24 cellular contexts compared by ENCODE assay signal in genomic region chr5:126369083-126369482, GRCh38. TPM values are rescaled to one million over a fixed set of nuclear protein-coding genes. Genes with fewer than 3 reads are reported as not detected.
DNase-seq lines count a peak whose midpoint lies in the region; ATAC-seq, FAIRE-seq and TF ChIP-seq lines count a peak whose summit lies in the region.
"Had no signal": no experiment of that assay in that cellular context is flagged by ENCODE, and none has a peak within 500 bp of the region (broad histone marks: within the 10 kb centered on the region; RNA-seq: fewer than 3 reads in every experiment).

No MANE protein-coding gene starts in this region.

- H3K4me1 ChIP-seq in HUES48 (ENCODE audit: control insufficient read depth, insufficient read depth, low read length) (peaks cover 57% of the 10 kb centered on the region), kidney (ENCODE audit: control insufficient read depth in 1 of 2, insufficient read depth in 1 of 2, low read depth in 1 of 2, low read length in 2 of 2) (peaks cover 24 to 28% of the 10 kb centered on the region in 2 donors), smooth muscle cell (ENCODE audit: low read depth) (peaks cover 31% of the 10 kb centered on the region)
- H3K4me1 ChIP-seq: BE2C had no signal

- ATAC-seq in GM19395 (IDR thresholded peaks at IDR 0.05; ENCODE audit: unreplicated experiment), result no peak
- no peak for ATAC-seq in stimulated activated naive CD8-positive, alpha-beta T cell treated with anti-CD3 and anti-CD28 coated beads, Interleukin-15, Interleukin-2, amounts not matched to agents 100 U/mL and 50 U/mL, for 24 hours
- no peak for ATAC-seq in HG03521 (IDR thresholded peaks at IDR 0.05; ENCODE audit: unreplicated experiment)
- ATAC-seq: activated T-cell treated with anti-CD3 and anti-CD28 coated beads, Interleukin-2, amount 50 U/mL, for 4 hours; gastroesophageal sphincter; natural killer cell; stimulated activated memory B cell treated with anti-CD40 and anti-IgM and Interleukin-4, amounts not matched to agents 10 μg/mL and 1 μg/mL and 100 μg/mL, for 72 hours had no signal

- H3K9me3 Mint-ChIP-seq in MCF 10A (ENCODE audit: unreplicated experiment), result no peaks in the 10 kb centered on the region
- H3K9me3 Mint-ChIP-seq: activated CD4-positive, alpha-beta T cell treated with anti-CD3 and anti-CD28 coated beads, Interleukin-2, amount 10 ng/mL, durations not matched to agents 7 days and 5 days; activated T-cell treated with anti-CD3 and anti-CD28 coated beads, Interleukin-2, amount 50 U/mL, for 4 hours; natural killer cell; stimulated activated memory B cell treated with anti-CD40 and anti-IgM and Interleukin-4, amounts not matched to agents 10 μg/mL and 1 μg/mL and 100 μg/mL, for 72 hours had no signal

- CTCF ChIA-PET in MCF 10A (lab: Yijun Ruan, JAX), result interaction anchor here (0.6 to 3.6 kb wide), 10 partner anchors 12 to 1718 kb away, joined by 3 to 15 read pairs (median 3); partner anchors contain the start of gene GRAMD2B

- H4K20me1 ChIP-seq in smooth muscle cell (ENCODE audit: low read depth), result no peaks in the 10 kb centered on the region

- H3K27me3 ChIP-seq in HUES48 (ENCODE audit: control insufficient read depth, insufficient read depth, low read length) (no peaks in the 10 kb centered on the region), smooth muscle cell (ENCODE audit: low read depth) (no peaks in the 10 kb centered on the region)
- H3K27me3 ChIP-seq: BE2C, gastroesophageal sphincter, ovary had no signal

- H3K36me3 ChIP-seq in HUES48 (ENCODE audit: control insufficient read depth, insufficient read depth, low read length) (no peaks in the 10 kb centered on the region), kidney (ENCODE audit: control insufficient read depth in 1 of 2, insufficient read depth in 2 of 2, low read length in 2 of 2) (no peaks in the 10 kb centered on the region), smooth muscle cell (ENCODE audit: low read depth) (no peaks in the 10 kb centered on the region)
- H3K36me3 ChIP-seq: BE2C, gastroesophageal sphincter, ovary had no signal

- POLR2A ChIA-PET in MCF 10A (lab: Yijun Ruan, JAX), result interaction anchor here (0.5 to 5.6 kb wide), 10 partner anchors 9 to 595 kb away, joined by 3 to 82 read pairs (median 4); partner anchors contain the start of gene GRAMD2B

- DNase-seq in MCF 10A (ENCODE audit: unreplicated experiment) (no peak), kidney (no peak), smooth muscle cell (lab: John Stamatoyannopoulos, UW; ENCODE audit: unreplicated experiment) (no peak), RPMI8226 (no peak)
- DNase-seq in stimulated activated naive CD8-positive, alpha-beta T cell treated with anti-CD3 and anti-CD28 coated beads, Interleukin-15, Interleukin-2, amounts not matched to agents 100 U/mL and 50 U/mL, for 24 hours, result no peak
- DNase-seq: activated CD4-positive, alpha-beta T cell treated with anti-CD3 and anti-CD28 coated beads, Interleukin-2, amount 10 ng/mL, durations not matched to agents 7 days and 5 days; activated gamma-delta T cell treated with Interleukin-2 at 50 U/mL for 16 hours; activated T-cell treated with anti-CD3 and anti-CD28 coated beads, Interleukin-2, amount 50 U/mL, for 4 hours; BE2C; central memory CD4-positive, alpha-beta T cell; Karpas-422; natural killer cell; NCI-H1436; NCI-H2081 treated with DMSO at 0.1 percent for 48 hours; NCI-H446; ovary; stimulated activated CD4-positive, alpha-beta T cell treated with anti-CD3 and anti-CD28 coated beads, Interleukin-12 subunit alpha, Interleukin-12 subunit beta, amount 100 ng/mL, for 4 hours; stimulated activated CD4-positive, alpha-beta T cell treated with anti-CD3 and anti-CD28 coated beads, Interleukin-4, amount 100 ng/mL, for 4 hours; T1000 had no signal

- no peaks in the 10 kb centered on the region for H3K79me2 ChIP-seq in smooth muscle cell (ENCODE audit: low read depth)

- H3K27me3 Mint-ChIP-seq in MCF 10A (ENCODE audit: insufficient read depth, unreplicated experiment), result no peaks in the 10 kb centered on the region
- H3K27me3 Mint-ChIP-seq: activated CD4-positive, alpha-beta T cell treated with anti-CD3 and anti-CD28 coated beads, Interleukin-2, amount 10 ng/mL, durations not matched to agents 7 days and 5 days; stimulated activated memory B cell treated with anti-CD40 and anti-IgM and Interleukin-4, amounts not matched to agents 10 μg/mL and 1 μg/mL and 100 μg/mL, for 72 hours had no signal

- H3K4me3 ChIP-seq in HUES48 (ENCODE audit: low read depth, low read length) (no peak overlapping the region), kidney (ENCODE audit: low read length in 2 of 2) (no peak overlapping the region), smooth muscle cell (no peak overlapping the region)
- H3K4me3 ChIP-seq: gastroesophageal sphincter, ovary had no signal

- peaks cover 6% of the 10 kb centered on the region for H3F3A ChIP-seq in smooth muscle cell (ENCODE audit: low read depth)

- H3K27ac ChIP-seq in HUES48 (ENCODE audit: low read depth, low read length) (peak overlapping the region; percentile 69), kidney (ENCODE audit: low read depth in 2 of 2, low read length in 2 of 2) (peak overlapping the region; percentile 66 to 89), smooth muscle cell (ENCODE audit: low read depth) (peak overlapping the region; percentile 48)
- H3K27ac ChIP-seq: ovary had no signal

- peak overlapping the region; percentile 4 for H3K27ac Mint-ChIP-seq in MCF 10A (ENCODE audit: low read depth, unreplicated experiment)
- H3K27ac Mint-ChIP-seq: activated CD4-positive, alpha-beta T cell treated with anti-CD3 and anti-CD28 coated beads, Interleukin-2, amount 10 ng/mL, durations not matched to agents 7 days and 5 days; natural killer cell; stimulated activated memory B cell treated with anti-CD40 and anti-IgM and Interleukin-4, amounts not matched to agents 10 μg/mL and 1 μg/mL and 100 μg/mL, for 72 hours had no signal

- H3K4me1 Mint-ChIP-seq in MCF 10A (ENCODE audit: insufficient read depth, unreplicated experiment), result peaks cover 33% of the 10 kb centered on the region
- H3K4me1 Mint-ChIP-seq: stimulated activated memory B cell treated with anti-CD40 and anti-IgM and Interleukin-4, amounts not matched to agents 10 μg/mL and 1 μg/mL and 100 μg/mL, for 72 hours had no signal

- no peak for TF ChIP-seq CTCF in MCF 10A (IDR thresholded peaks at IDR 0.05; ENCODE audit: unreplicated experiment)
- TF ChIP-seq CTCF in kidney (IDR thresholded peaks at IDR 0.05; ENCODE audit: borderline replicate concordance, extremely low read depth, insufficient read depth), result no peak
- TF ChIP-seq CTCF in smooth muscle cell (IDR thresholded peaks at IDR 0.05; ENCODE audit: borderline replicate concordance, insufficient read depth, poor library complexity, severe bottlenecking), result no peak

- BruUV-seq in MCF 10A (replicated peaks; lab: Mats Ljungman, UMichigan), result no TSS peak

- 90% methylated on average over 2 of the region's 2 CpGs for WGBS in smooth muscle cell (ENCODE audit: low lambda C conversion rate)

- no peaks in the 10 kb centered on the region for H3K36me3 Mint-ChIP-seq in MCF 10A (ENCODE audit: insufficient read depth, unreplicated experiment)
- H3K36me3 Mint-ChIP-seq: natural killer cell; stimulated activated memory B cell treated with anti-CD40 and anti-IgM and Interleukin-4, amounts not matched to agents 10 μg/mL and 1 μg/mL and 100 μg/mL, for 72 hours had no signal

- H3K9ac ChIP-seq in HUES48 (ENCODE audit: low read depth, low read length), result no peak overlapping the region
- H3K9ac ChIP-seq in kidney (ENCODE audit: low read length in 2 of 2), result no peak overlapping the region
- no peak overlapping the region for H3K9ac ChIP-seq in smooth muscle cell (ENCODE audit: low read depth)

- no peak overlapping the region for H2AFZ ChIP-seq in smooth muscle cell (ENCODE audit: low read depth)

- intact Hi-C loops in MCF 10A (cut with micrococcal nuclease), result no loop called here
- intact Hi-C loops in kidney (cut with DNase I), result no loop called here

- H3K4me2 ChIP-seq in smooth muscle cell, result no peak overlapping the region

- no peak overlapping the region for H3K4me3 Mint-ChIP-seq in MCF 10A (ENCODE audit: unreplicated experiment)
- H3K4me3 Mint-ChIP-seq: activated CD4-positive, alpha-beta T cell treated with anti-CD3 and anti-CD28 coated beads, Interleukin-2, amount 10 ng/mL, durations not matched to agents 7 days and 5 days; activated T-cell treated with anti-CD3 and anti-CD28 coated beads, Interleukin-2, amount 50 U/mL, for 4 hours; natural killer cell; stimulated activated memory B cell treated with anti-CD40 and anti-IgM and Interleukin-4, amounts not matched to agents 10 μg/mL and 1 μg/mL and 100 μg/mL, for 72 hours had no signal

- FAIRE-seq in kidney (lab: Jason Lieb, UNC), result no peak

- H3K9me3 ChIP-seq in HUES48 (ENCODE audit: control insufficient read depth, insufficient read depth, low read length), result no peaks in the 10 kb centered on the region
- H3K9me3 ChIP-seq in kidney (ENCODE audit: control insufficient read depth in 1 of 2, low read length in 2 of 2), result no peaks in the 10 kb centered on the region
- H3K9me3 ChIP-seq in smooth muscle cell (replicated peaks; ENCODE audit: low read depth), result no peaks in the 10 kb centered on the region
- H3K9me3 ChIP-seq: BE2C, gastroesophageal sphincter, ovary had no signal

RNA-seq across cellular contexts. Expression of gene GRAMD2B, which starts 54.1 kb away (rescaled TPM):
- total RNA-seq in MCF 10A (2022), result 7.1 and 11.1 TPM in 2 replicates
- 38.5 TPM for total RNA-seq in kidney
- 18.4 TPM for polyA plus RNA-seq in kidney (ENCODE audit: insufficient read depth, low read depth, low replicate concordance)
- total RNA-seq in smooth muscle cell, result 27.3 and 33.1 TPM in 2 replicates
- polyA plus RNA-seq in smooth muscle cell, result 8.7 and 28.9 TPM in 2 replicates
